Comparison of ENCODE assay signal across 38 cellular contexts in the genomic region with DNA sequence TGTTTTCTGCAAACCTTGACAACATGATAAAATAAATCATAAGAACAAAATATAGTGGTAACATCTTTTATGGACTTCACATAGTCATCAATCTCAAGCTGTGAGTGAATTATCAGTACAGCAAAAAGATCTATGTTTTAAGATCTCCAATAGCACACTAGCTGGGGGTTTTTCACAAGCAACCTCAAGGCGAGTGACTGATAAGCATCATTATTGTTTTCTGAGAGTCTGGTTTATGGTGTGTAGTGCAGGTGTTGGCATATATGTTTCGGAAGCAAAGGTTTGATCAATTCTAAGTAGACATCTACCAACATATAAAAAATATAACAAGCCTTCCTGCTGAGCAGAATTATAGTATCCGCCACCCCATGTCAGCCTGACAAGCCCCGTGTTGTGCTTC.
"Had no signal": no experiment of that assay in that cellular context is flagged by ENCODE, and none has a peak within 500 bp of the region (broad histone marks: within the 10 kb centered on the region; RNA-seq: fewer than 3 reads in every experiment).

No MANE protein-coding gene starts in this region.

- H3K27me3 ChIP-seq: adrenal gland, ascending aorta, body of pancreas, brain microvascular endothelial cell, breast epithelium, cardiac muscle cell had no signal

- H3K4me3 Mint-ChIP-seq: activated naive CD4-positive, alpha-beta T cell treated with anti-CD3 and anti-CD28 coated beads for 36 hours; activated naive CD4-positive, alpha-beta T cell treated with anti-CD3 and anti-CD28 coated beads, Interleukin-2, amount 10 ng/mL, durations not matched to agents 7 days and 5 days; activated naive CD4-positive, alpha-beta T cell treated with anti-CD3 and anti-CD28 coated beads, Interleukin-2, amount 50 U/mL, for 24 hours; activated naive CD8-positive, alpha-beta T cell; activated naive CD8-positive, alpha-beta T cell treated with anti-CD3 and anti-CD28 coated beads for 36 hours; activated naive CD8-positive, alpha-beta T cell treated with anti-CD3 and anti-CD28 coated beads, Interleukin-2, amount 10 ng/mL, durations not matched to agents 7 days and 5 days; activated naive CD8-positive, alpha-beta T cell treated with anti-CD3 and anti-CD28 coated beads, Interleukin-2, amount 50 U/mL, for 24 hours; activated T-cell treated with anti-CD3 and anti-CD28 coated beads, Interleukin-2, amount 50 U/mL, for 24 hours; activated T-cell treated with anti-CD3 and anti-CD28 coated beads, Interleukin-2, amount 50 U/mL, for 4 hours; activated T-cell treated with anti-CD3 and anti-CD28 coated beads, Interleukin-2, amount 50 U/mL, for 72 hours; activated T-helper 1 cell treated with anti-CD3 and anti-CD28 coated beads, Interleukin-12 subunit alpha, Interleukin-12 subunit beta, Interleukin-2, Interleukin-4 antibody, amounts not matched to agents 30 ng/mL and 10 ng/mL and 1 ng/mL, durations not matched to agents 14 hours and 24 hours and 36 hours; activated T-helper 17 cell treated with anti-CD3 and anti-CD28 coated beads, Interleukin-2, amount 50 U/mL, for 72 hours; brain; central memory CD8-positive, alpha-beta T cell had no signal

- H3K27ac ChIP-seq: adrenal gland, ascending aorta, body of pancreas, brain microvascular endothelial cell, breast epithelium, cardiac muscle cell had no signal

- DNase-seq: activated effector memory CD4-positive, alpha-beta T cell treated with anti-CD3 and anti-CD28 coated beads, Interleukin-2, amount 50 U/mL, for 16 hours; activated effector memory CD4-positive, alpha-beta T cell treated with Interleukin-2 at 50 U/mL for 16 hours; activated gamma-delta T cell; activated gamma-delta T cell treated with Interleukin-2 at 50 U/mL for 16 hours; activated naive CD4-positive, alpha-beta T cell; activated naive CD4-positive, alpha-beta T cell treated with anti-CD3 and anti-CD28 coated beads for 36 hours; activated naive CD4-positive, alpha-beta T cell treated with anti-CD3 and anti-CD28 coated beads, Interleukin-2, amount 10 ng/mL, durations not matched to agents 7 days and 5 days; activated naive CD4-positive, alpha-beta T cell treated with anti-CD3 and anti-CD28 coated beads, Interleukin-2, amount 50 U/mL, for 16 hours; activated naive CD4-positive, alpha-beta T cell treated with Interleukin-2 at 50 U/mL for 16 hours; activated naive CD8-positive, alpha-beta T cell treated with anti-CD3 and anti-CD28 coated beads for 36 hours; activated naive CD8-positive, alpha-beta T cell treated with anti-CD3 and anti-CD28 coated beads, Interleukin-2, amount 10 ng/mL, durations not matched to agents 7 days and 5 days; activated naive CD8-positive, alpha-beta T cell treated with anti-CD3 and anti-CD28 coated beads, Interleukin-2, amount 50 U/mL, for 24 hours; activated T-cell treated with anti-CD3 and anti-CD28 coated beads, Interleukin-2, amount 50 U/mL, for 1 hour; activated T-cell treated with anti-CD3 and anti-CD28 coated beads, Interleukin-2, amount 50 U/mL, for 24 hours; activated T-cell treated with anti-CD3 and anti-CD28 coated beads, Interleukin-2, amount 50 U/mL, for 4 hours; activated T-cell treated with anti-CD3 and anti-CD28 coated beads, Interleukin-2, amount 50 U/mL, for 48 hours; activated T-cell treated with anti-CD3 and anti-CD28 coated beads, Interleukin-2, amount 50 U/mL, for 72 hours; adrenal gland; amniotic stem cell; amygdala; anterior cingulate cortex; aorta; body of pancreas; brain microvascular endothelial cell; caudate nucleus; central memory CD4-positive, alpha-beta T cell; cerebellar nuclear complex had no signal

- H3K4me1 Mint-ChIP-seq: activated T-helper 17 cell treated with anti-CD3 and anti-CD28 coated beads, Interleukin-2, amount 50 U/mL, for 72 hours had no signal

- H3K36me3 Mint-ChIP-seq: activated naive CD4-positive, alpha-beta T cell treated with anti-CD3 and anti-CD28 coated beads, Interleukin-2, amount 50 U/mL, for 24 hours; activated naive CD4-positive, alpha-beta T cell treated with anti-CD3 and anti-CD28 coated beads, Interleukin-2, amount 50 U/mL, for 72 hours; activated naive CD8-positive, alpha-beta T cell treated with anti-CD3 and anti-CD28 coated beads for 36 hours; activated naive CD8-positive, alpha-beta T cell treated with anti-CD3 and anti-CD28 coated beads, Interleukin-2, amount 10 ng/mL, durations not matched to agents 7 days and 5 days; brain had no signal

- H3K27me3 Mint-ChIP-seq: activated naive CD8-positive, alpha-beta T cell; activated naive CD8-positive, alpha-beta T cell treated with anti-CD3 and anti-CD28 coated beads for 36 hours; activated T-cell treated with anti-CD3 and anti-CD28 coated beads, Interleukin-2, amount 50 U/mL, for 24 hours had no signal

- H3K36me3 ChIP-seq: adrenal gland, ascending aorta, brain microvascular endothelial cell, breast epithelium, cardiac muscle cell had no signal

- H3K27ac Mint-ChIP-seq: activated naive CD4-positive, alpha-beta T cell treated with anti-CD3 and anti-CD28 coated beads for 36 hours; activated naive CD4-positive, alpha-beta T cell treated with anti-CD3 and anti-CD28 coated beads, Interleukin-2, amount 10 ng/mL, durations not matched to agents 7 days and 5 days; activated naive CD4-positive, alpha-beta T cell treated with anti-CD3 and anti-CD28 coated beads, Interleukin-2, amount 50 U/mL, for 24 hours; activated naive CD4-positive, alpha-beta T cell treated with anti-CD3 and anti-CD28 coated beads, Interleukin-2, amount 50 U/mL, for 72 hours; activated naive CD8-positive, alpha-beta T cell; activated naive CD8-positive, alpha-beta T cell treated with anti-CD3 and anti-CD28 coated beads for 36 hours; activated naive CD8-positive, alpha-beta T cell treated with anti-CD3 and anti-CD28 coated beads, Interleukin-2, amount 10 ng/mL, durations not matched to agents 7 days and 5 days; activated naive CD8-positive, alpha-beta T cell treated with anti-CD3 and anti-CD28 coated beads, Interleukin-2, amount 50 U/mL, for 24 hours; activated T-cell treated with anti-CD3 and anti-CD28 coated beads, Interleukin-2, amount 50 U/mL, for 24 hours; activated T-cell treated with anti-CD3 and anti-CD28 coated beads, Interleukin-2, amount 50 U/mL, for 72 hours; activated T-helper 1 cell treated with anti-CD3 and anti-CD28 coated beads, Interleukin-12 subunit alpha, Interleukin-12 subunit beta, Interleukin-2, Interleukin-4 antibody, amounts not matched to agents 30 ng/mL and 10 ng/mL and 1 ng/mL, durations not matched to agents 14 hours and 24 hours and 36 hours; activated T-helper 17 cell treated with anti-CD3 and anti-CD28 coated beads, Interleukin-2, amount 50 U/mL, for 72 hours; activated T-helper 2 cell treated with anti-CD3 and anti-CD28 coated beads, Interferon-gamma antibody, Interleukin-2, Interleukin-4, amounts not matched to agents 10 μg/mL and 5 μg/mL and 100 μg/mL, durations not matched to agents 14 hours and 24 hours and 36 hours; brain had no signal

- ATAC-seq: activated naive CD4-positive, alpha-beta T cell treated with anti-CD3 and anti-CD28 coated beads, Interleukin-2, amount 50 U/mL, for 72 hours; activated naive CD8-positive, alpha-beta T cell treated with anti-CD3 and anti-CD28 coated beads, Interleukin-2, amount 50 U/mL, for 24 hours; activated T-cell treated with anti-CD3 and anti-CD28 coated beads, Interleukin-2, amount 50 U/mL, for 4 hours; activated T-cell treated with anti-CD3 and anti-CD28 coated beads, Interleukin-2, amount 50 U/mL, for 72 hours; activated T-helper 17 cell treated with anti-CD3 and anti-CD28 coated beads, Interleukin-2, amount 50 U/mL, for 72 hours; body of pancreas had no signal

- H3K9me3 ChIP-seq: adrenal gland, ascending aorta, body of pancreas, breast epithelium had no signal

- H3K4me1 ChIP-seq: adrenal gland, ascending aorta, body of pancreas, breast epithelium had no signal

- H3K4me3 ChIP-seq: adrenal gland, ascending aorta, body of pancreas, breast epithelium, cardiac muscle cell had no signal

- H3K9me3 Mint-ChIP-seq: activated naive CD4-positive, alpha-beta T cell treated with anti-CD3 and anti-CD28 coated beads for 36 hours; activated naive CD4-positive, alpha-beta T cell treated with anti-CD3 and anti-CD28 coated beads, Interleukin-2, amount 10 ng/mL, durations not matched to agents 7 days and 5 days; activated naive CD4-positive, alpha-beta T cell treated with anti-CD3 and anti-CD28 coated beads, Interleukin-2, amount 50 U/mL, for 24 hours; activated naive CD4-positive, alpha-beta T cell treated with anti-CD3 and anti-CD28 coated beads, Interleukin-2, amount 50 U/mL, for 72 hours; activated naive CD8-positive, alpha-beta T cell treated with anti-CD3 and anti-CD28 coated beads for 36 hours; activated naive CD8-positive, alpha-beta T cell treated with anti-CD3 and anti-CD28 coated beads, Interleukin-2, amount 10 ng/mL, durations not matched to agents 7 days and 5 days; activated naive CD8-positive, alpha-beta T cell treated with anti-CD3 and anti-CD28 coated beads, Interleukin-2, amount 50 U/mL, for 24 hours; activated T-cell treated with anti-CD3 and anti-CD28 coated beads, Interleukin-2, amount 50 U/mL, for 24 hours; activated T-cell treated with anti-CD3 and anti-CD28 coated beads, Interleukin-2, amount 50 U/mL, for 4 hours; activated T-cell treated with anti-CD3 and anti-CD28 coated beads, Interleukin-2, amount 50 U/mL, for 72 hours; activated T-helper 1 cell treated with anti-CD3 and anti-CD28 coated beads, Interleukin-12 subunit alpha, Interleukin-12 subunit beta, Interleukin-2, Interleukin-4 antibody, amounts not matched to agents 30 ng/mL and 10 ng/mL and 1 ng/mL, durations not matched to agents 14 hours and 24 hours and 36 hours; activated T-helper 17 cell treated with anti-CD3 and anti-CD28 coated beads, Interleukin-2, amount 50 U/mL, for 72 hours; activated T-helper 2 cell treated with anti-CD3 and anti-CD28 coated beads, Interferon-gamma antibody, Interleukin-2, Interleukin-4, amounts not matched to agents 10 μg/mL and 5 μg/mL and 100 μg/mL, durations not matched to agents 14 hours and 24 hours and 36 hours; central memory CD8-positive, alpha-beta T cell had no signal
